8 cellular contexts compared by ENCODE assay signal in the genomic region with DNA sequence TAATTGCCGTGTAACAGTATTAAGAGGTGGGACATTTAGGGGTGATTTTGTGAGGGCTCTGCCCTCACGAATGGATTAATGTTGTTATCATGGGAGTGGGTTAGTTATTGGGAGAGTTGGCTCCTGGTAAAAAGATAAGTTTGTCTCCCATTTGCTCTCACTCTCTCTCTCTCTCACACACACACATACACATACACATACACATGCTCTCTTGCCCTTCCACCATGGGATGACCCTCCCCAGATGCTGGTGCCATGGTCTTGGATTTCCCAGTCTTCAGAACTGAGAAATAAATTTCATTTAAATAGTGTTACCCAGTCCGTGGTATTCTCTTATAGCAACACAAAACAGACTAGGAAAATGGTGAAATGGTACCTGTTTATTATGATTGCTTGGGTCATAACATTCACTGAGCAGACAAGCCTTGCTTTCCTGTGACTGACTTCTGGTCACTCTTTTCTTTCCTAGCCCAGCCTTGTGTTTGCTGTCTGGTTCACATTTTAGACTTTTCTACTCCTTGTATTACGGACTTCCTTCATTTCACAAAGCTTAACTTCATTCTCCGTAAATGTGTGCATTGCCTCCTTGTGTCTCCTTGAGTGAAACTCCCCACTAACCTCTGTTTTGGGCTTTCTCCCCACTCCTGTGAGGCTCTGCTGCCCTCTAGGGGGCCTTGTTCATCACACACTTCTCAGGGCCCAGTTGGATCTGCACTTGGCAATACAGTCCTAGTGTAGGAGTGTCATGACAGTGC.
DNase-seq lines count a peak whose midpoint lies in the region; ATAC-seq and TF ChIP-seq lines count a peak whose summit lies in the region.

No MANE protein-coding gene starts in this region.

- BruUV-seq in Panc1 (replicated peaks; lab: Mats Ljungman, UMichigan): no TSS peak

- CTCF ChIA-PET in Panc1 (lab: Charles Lee): interaction anchor here (1.0 kb wide), 1 partner anchor 528 kb away, joined by 6 read pairs; no protein-coding TSS in a partner anchor

- no peaks in the 10 kb centered on the region for H3K36me3 Mint-ChIP-seq in activated T-cell treated with anti-CD3 and anti-CD28 coated beads, Interleukin-2, amount 50 U/mL, for 4 hours (ENCODE audit: insufficient read depth)

- H3K9me3 Mint-ChIP-seq in activated T-cell treated with anti-CD3 and anti-CD28 coated beads, Interleukin-2, amount 50 U/mL, for 4 hours: no peaks in the 10 kb centered on the region

- ATAC-seq in GM21367 (IDR thresholded peaks at IDR 0.05; ENCODE audit: unreplicated experiment) (peak; percentile 99), Panc1 (peak; percentile 100)
- ATAC-seq in activated T-cell treated with anti-CD3 and anti-CD28 coated beads, Interleukin-2, amount 50 U/mL, for 4 hours: peak; percentile 97 to 98

- DNase-seq in DMS 273 treated with DMSO at 0.1 percent for 48 hours (lab: John Stamatoyannopoulos, UW) (peak; percentile 14), HPDE6-E6E7 (ENCODE audit: extremely low spot score) (peak; percentile 75), Panc1 (ENCODE audit: low read depth, low spot score) (peak; percentile 92), fibroblast of mammary gland (ENCODE audit: low read depth) (peak; percentile 95), substantia nigra (lab: John Stamatoyannopoulos, UW) (peak in 46 of 49 donors; percentile 3 to 78 (median 48))
- peak; percentile 71 for DNase-seq in activated T-cell treated with anti-CD3 and anti-CD28 coated beads, Interleukin-2, amount 50 U/mL, for 4 hours

- TF ChIP-seq CTCF in Panc1 (IDR thresholded peaks at IDR 0.05): peak; percentile 97
- TF ChIP-seq CTCF in fibroblast of mammary gland (conservative IDR thresholded peaks at IDR 0.05; ENCODE audit: control insufficient read depth, insufficient read depth, low read depth, low read length): peak; percentile 100
- TF ChIP-seq CTCF in neutrophil (IDR thresholded peaks at IDR 0.05): peak; percentile 58

- H3K9me3 ChIP-seq in Panc1 (ENCODE audit: control insufficient read depth, insufficient read depth, low read depth, low read length) (peaks cover 3% of the 10 kb centered on the region; the same call in 1 of the 2 replicates), neutrophil (no peaks in the 10 kb centered on the region)

- H3K27ac ChIP-seq in Panc1 (ENCODE audit: low read length) (no peak overlapping the region), neutrophil (no peak overlapping the region), substantia nigra (ENCODE audit: low read depth, low read length, poor library complexity, severe bottlenecking) (no peak overlapping the region)

- H3K4me1 ChIP-seq in Panc1 (ENCODE audit: control insufficient read depth, insufficient read depth, low read length) (no peaks in the 10 kb centered on the region), neutrophil (ENCODE audit: control insufficient read depth in 1 of 2, insufficient read depth in 1 of 2, low read depth in 1 of 2, low read length in 1 of 2) (peaks cover 14 to 27% of the 10 kb centered on the region in 2 experiments)

- no peak overlapping the region for H3K4me3 ChIP-seq in Panc1 (ENCODE audit: low read depth in 2 of 2, low read length in 2 of 2)
- no peak overlapping the region for H3K4me3 ChIP-seq in fibroblast of mammary gland (ENCODE audit: control insufficient read depth, low read depth, low read length)
- no peak overlapping the region for H3K4me3 ChIP-seq in neutrophil (ENCODE audit: low read depth in 1 of 2, low read length in 1 of 2)

- intact Hi-C loops in Panc1 (cut with micrococcal nuclease; ENCODE audit: unreplicated experiment): loop anchor here (1.0 to 10.0 kb wide), 6 partner anchors 311 to 1192 kb away; no protein-coding TSS in a partner anchor

- no peaks in the 10 kb centered on the region for H3K27me3 Mint-ChIP-seq in activated T-cell treated with anti-CD3 and anti-CD28 coated beads, Interleukin-2, amount 50 U/mL, for 4 hours (ENCODE audit: low read depth)

- peaks cover 2% of the 10 kb centered on the region for H3K4me1 Mint-ChIP-seq in activated T-cell treated with anti-CD3 and anti-CD28 coated beads, Interleukin-2, amount 50 U/mL, for 4 hours (ENCODE audit: low read depth)

- POLR2A ChIA-PET in Panc1 (lab: Charles Lee): no interaction called here

- H3K4me3 Mint-ChIP-seq in activated T-cell treated with anti-CD3 and anti-CD28 coated beads, Interleukin-2, amount 50 U/mL, for 4 hours: no peak overlapping the region

- no peaks in the 10 kb centered on the region for H3K27me3 ChIP-seq in Panc1 (ENCODE audit: control insufficient read depth, insufficient read depth, low read length)
- H3K27me3 ChIP-seq in neutrophil: no peaks in the 10 kb centered on the region

- in situ Hi-C loops in Panc1 (cut with HindIII; ENCODE audit: low pct_unique_long_range_greater_than_20kb, low sequenced_read_pairs): no loop called here

- no peaks in the 10 kb centered on the region for H3K36me3 ChIP-seq in Panc1 (ENCODE audit: control insufficient read depth, insufficient read depth, low read length)
- no peaks in the 10 kb centered on the region for H3K36me3 ChIP-seq in neutrophil

Comparison
In these comparisons a context has a peak if more than half of its experiments do, and no peak if none do; other contexts are left out.
1. DNase-seq: peak in every context shown above with its lines; median percentile 95 in fibroblast of mammary gland; 92 in Panc1; 75 in HPDE6-E6E7; 71 in activated T-cell treated with anti-CD3 and anti-CD28 coated beads, Interleukin-2, amount 50 U/mL, for 4 hours; 48 in substantia nigra; 14 in DMS 273 treated with DMSO at 0.1 percent for 48 hours.